ENCODE assay signal across 20 cellular contexts in the genomic region with DNA sequence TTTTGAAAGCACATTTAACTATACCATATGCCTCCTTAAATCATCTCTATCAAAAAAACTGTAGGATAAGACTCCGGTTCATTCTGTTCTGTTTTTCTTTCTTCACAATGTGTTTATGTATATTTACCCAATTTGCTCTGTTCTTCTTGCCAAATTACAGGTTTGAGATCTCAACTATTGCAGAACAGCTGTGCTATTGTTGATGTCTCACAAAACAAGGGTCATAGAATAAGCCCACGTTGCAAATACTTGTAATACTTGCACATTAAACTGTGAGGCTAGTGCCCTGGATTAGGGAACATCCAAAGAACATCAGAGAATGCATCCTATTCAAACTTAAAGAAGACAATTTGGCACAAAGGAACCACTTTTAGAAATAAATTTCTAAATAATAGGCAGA.
"Had no signal": no experiment of that assay in that cellular context is flagged by ENCODE, and none has a peak within 500 bp of the region (broad histone marks: within the 10 kb centered on the region; RNA-seq: fewer than 3 reads in every experiment).

No MANE protein-coding gene starts in this region.

- H3K27me3 ChIP-seq: dorsolateral prefrontal cortex, esophagus muscularis mucosa, heart left ventricle, right lobe of liver, testis, transverse colon had no signal

- H3K9me3 Mint-ChIP-seq: nephron progenitor cell; stimulated activated naive B cell treated with anti-CD40 and anti-IgM and Interleukin-4, amounts not matched to agents 10 μg/mL and 1 μg/mL and 100 μg/mL, for 72 hours; stimulated activated naive CD8-positive, alpha-beta T cell treated with anti-CD3 and anti-CD28 coated beads, Interleukin-15, amount 100 ng/mL, for 72 hours had no signal

- H3K27ac Mint-ChIP-seq: naive thymus-derived CD4-positive, alpha-beta T cell; nephron progenitor cell; stimulated activated naive B cell treated with anti-CD40 and anti-IgM and Interleukin-4, amounts not matched to agents 10 μg/mL and 1 μg/mL and 100 μg/mL, for 72 hours; stimulated activated naive CD8-positive, alpha-beta T cell treated with anti-CD3 and anti-CD28 coated beads, Interleukin-15, amount 100 ng/mL, for 72 hours had no signal

- H3K9me3 ChIP-seq: esophagus muscularis mucosa, heart left ventricle, psoas muscle, right lobe of liver, testis, transverse colon had no signal

- H3K4me3 ChIP-seq: dorsolateral prefrontal cortex, esophagus muscularis mucosa, heart left ventricle, psoas muscle, right lobe of liver, testis, transverse colon had no signal

- H3K9ac ChIP-seq: parathyroid adenoma had no signal

- H2AFZ ChIP-seq: parathyroid adenoma had no signal

- H3K79me2 ChIP-seq: parathyroid adenoma had no signal

- H3K27ac ChIP-seq: dorsolateral prefrontal cortex, parathyroid adenoma, psoas muscle, right lobe of liver, testis, transverse colon had no signal

- DNase-seq: cortex of kidney; dorsolateral prefrontal cortex; effector CD8-positive, alpha-beta T cell; foreskin melanocyte; heart left ventricle; hippocampal formation; kidney glomerular epithelial cell; naive thymus-derived CD4-positive, alpha-beta T cell; nephron progenitor cell; psoas muscle; retina; right lobe of liver; stimulated activated CD4-positive, alpha-beta T cell treated with anti-CD3 and anti-CD28 coated beads, Interleukin-2, amount 100 ng/mL, for 24 hours; stimulated activated CD4-positive, alpha-beta T cell treated with anti-CD3 and anti-CD28 coated beads, Interleukin-4, amount 100 ng/mL, for 4 hours; stimulated activated naive B cell treated with anti-CD40 and anti-IgM and Interleukin-4, amounts not matched to agents 10 μg/mL and 1 μg/mL and 100 μg/mL, for 72 hours; stimulated activated naive CD8-positive, alpha-beta T cell treated with anti-CD3 and anti-CD28 coated beads, Interleukin-15, amount 100 ng/mL, for 72 hours; testis; transverse colon had no signal

- H3K27me3 Mint-ChIP-seq: naive thymus-derived CD4-positive, alpha-beta T cell; stimulated activated naive B cell treated with anti-CD40 and anti-IgM and Interleukin-4, amounts not matched to agents 10 μg/mL and 1 μg/mL and 100 μg/mL, for 72 hours; stimulated activated naive CD8-positive, alpha-beta T cell treated with anti-CD3 and anti-CD28 coated beads, Interleukin-15, amount 100 ng/mL, for 72 hours had no signal

- H3K4me1 ChIP-seq: heart left ventricle, parathyroid adenoma, psoas muscle, right lobe of liver had no signal

- H3K4me3 Mint-ChIP-seq: naive thymus-derived CD4-positive, alpha-beta T cell; nephron progenitor cell; stimulated activated naive B cell treated with anti-CD40 and anti-IgM and Interleukin-4, amounts not matched to agents 10 μg/mL and 1 μg/mL and 100 μg/mL, for 72 hours; stimulated activated naive CD8-positive, alpha-beta T cell treated with anti-CD3 and anti-CD28 coated beads, Interleukin-15, amount 100 ng/mL, for 72 hours had no signal

- H3K4me1 Mint-ChIP-seq: nephron progenitor cell; stimulated activated naive CD8-positive, alpha-beta T cell treated with anti-CD3 and anti-CD28 coated beads, Interleukin-15, amount 100 ng/mL, for 72 hours had no signal
